Comparison of ENCODE assay signal across 22 cellular contexts in the genomic region with DNA sequence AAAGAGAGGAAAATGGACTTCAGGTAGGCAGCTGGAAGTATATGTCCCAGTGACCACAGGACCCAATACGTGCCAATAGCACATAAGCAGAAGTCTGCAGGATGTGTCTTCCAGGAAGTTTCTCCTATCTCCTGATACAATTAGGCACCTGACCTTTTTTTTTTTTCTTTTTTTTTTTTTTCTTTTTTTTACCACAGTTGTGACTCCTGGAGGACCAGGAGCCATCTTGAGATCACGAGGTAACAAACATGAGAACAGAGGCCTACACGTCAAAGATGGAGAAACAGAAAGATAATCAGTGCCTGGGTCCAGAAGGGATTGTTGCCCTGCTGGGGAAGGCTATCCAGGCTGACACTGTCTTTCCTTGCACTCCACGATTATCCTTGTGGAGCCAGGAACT.
DNase-seq lines count a peak whose midpoint lies in the region; ATAC-seq, FAIRE-seq and TF ChIP-seq lines count a peak whose summit lies in the region.
"Had no signal": no experiment of that assay in that cellular context is flagged by ENCODE, and none has a peak within 500 bp of the region (broad histone marks: within the 10 kb centered on the region; RNA-seq: fewer than 3 reads in every experiment).

No MANE protein-coding gene starts in this region.

- no peak overlapping the region for H3K9ac ChIP-seq in H1 (replicated peaks in 1 of 4; ENCODE audit: extremely low read depth in 1 of 4, low read depth in 3 of 4, low read length in 3 of 4)
- H3K9ac ChIP-seq: BLaER1 treated with 17β-estradiol and CSF1 and Interleukin-3, amounts not matched to agents 10 nM and 100 nM had no signal

- peaks cover 0 to 3% of the 10 kb centered on the region in 2 experiments for H4K20me1 ChIP-seq in H1 (replicated peaks in 1 of 2; ENCODE audit: control insufficient read depth in 1 of 2, insufficient read depth in 2 of 2, low read length in 2 of 2)
- H4K20me1 ChIP-seq: BLaER1 treated with 17β-estradiol and CSF1 and Interleukin-3, amounts not matched to agents 10 nM and 100 nM had no signal

- TF ChIP-seq RAD21 in H1 (IDR thresholded peaks at IDR 0.05 in 1 of 2, conservative IDR thresholded peaks at IDR 0.05 in 1 of 2; ENCODE audit: low read depth in 2 of 2, low read length in 2 of 2): no peak

- H2BK5ac ChIP-seq in H1 (ENCODE audit: low read depth, low read length): no peak overlapping the region

- no peak for TF ChIP-seq CTCF in HEK293 (tag by site-specific recombination; IDR thresholded peaks at IDR 0.05)
- TF ChIP-seq CTCF in H1 (IDR thresholded peaks at IDR 0.05; ENCODE audit: control extremely low read depth in 1 of 3, insufficient read depth in 1 of 3, low read depth in 1 of 3, low read length in 3 of 3): no peak
- TF ChIP-seq CTCF in neutrophil (IDR thresholded peaks at IDR 0.05): no peak

- H3K18ac ChIP-seq in H1 (ENCODE audit: extremely low read depth, low read length): no peak overlapping the region

- no peak overlapping the region for H4K91ac ChIP-seq in H1 (replicated peaks; ENCODE audit: insufficient read length, low read length)

- POLR2A ChIA-PET in HEK293 (lab: Yijun Ruan, JAX) (no interaction called here), H1 (lab: Charles Lee; ENCODE audit: partially characterized antibody) (no interaction called here)

- H3K4me1 ChIP-seq in HEK293 (ENCODE audit: control insufficient read depth, insufficient read depth, low read length) (no peaks in the 10 kb centered on the region), H1 (replicated peaks in 1 of 4; ENCODE audit: control insufficient read depth in 3 of 4, insufficient read depth in 4 of 4, low read length in 3 of 4) (peaks cover 0 to 3% (median 0%) of the 10 kb centered on the region in 4 experiments; a peak in 2 of 7 replicates), neutrophil (ENCODE audit: control insufficient read depth in 1 of 2, insufficient read depth in 1 of 2, low read depth in 1 of 2, low read length in 1 of 2) (peaks cover 54 to 64% of the 10 kb centered on the region in 2 experiments)

- 85% methylated on average over 4 of the region's 4 CpGs; no CpG with 5 or more reads in 1 of the 2 experiments for WGBS in H1 (ENCODE audit: extremely low coverage in 1 of 2, insufficient coverage in 1 of 2, insufficient read length in 1 of 2, insufficient replicate concordance in 2 of 2, low coverage in 1 of 2, low lambda C conversion rate in 2 of 2, missing lambda C conversion rate in 1 of 2), 2 experiments

- H2AK5ac ChIP-seq in H1 (ENCODE audit: low read depth, low read length): no peak overlapping the region

- ATAC-seq in GM18498 (IDR thresholded peaks at IDR 0.05; ENCODE audit: unreplicated experiment): no peak
- ATAC-seq: CD8-positive, alpha-beta T cell; GM12878 had no signal

- no peaks in the 10 kb centered on the region; the same call in 1 of the 2 replicates for H3K79me1 ChIP-seq in H1 (ENCODE audit: low read depth, low read length)

- H4K8ac ChIP-seq in H1 (ENCODE audit: extremely low read depth, insufficient read depth, low read length): 0 out of 2 replicates have a peak overlapping the region, but pooled peaks have one; percentile 45

- no peak overlapping the region for H4K5ac ChIP-seq in H1 (ENCODE audit: insufficient read length, low read depth, low read length)

- H3K14ac ChIP-seq in H1 (ENCODE audit: insufficient read length): no peak overlapping the region

- peaks cover 2% of the 10 kb centered on the region; the same call in 1 of the 2 replicates for H3K23me2 ChIP-seq in H1 (ENCODE audit: low read depth, low read length)

- no peaks in the 10 kb centered on the region; a peak in 1 of 4 replicates for H3K79me2 ChIP-seq in H1 (ENCODE audit: control insufficient read depth in 1 of 2, insufficient read depth in 2 of 2, low read length in 2 of 2)

- H3K23ac ChIP-seq in H1 (ENCODE audit: insufficient read length): no peak overlapping the region

- no peaks in the 10 kb centered on the region for H3K9me3 ChIP-seq in HEK293 (ENCODE audit: control insufficient read depth, insufficient read depth, low read depth, low read length)
- 0 out of 4 replicates have a peak, but pooled peaks cover 0 to 5% of the 10 kb centered on the region in 2 experiments for H3K9me3 ChIP-seq in H1 (ENCODE audit: insufficient read depth in 2 of 2, low read depth in 1 of 2, low read length in 1 of 2)
- H3K9me3 ChIP-seq in neutrophil: no peaks in the 10 kb centered on the region

- no peak overlapping the region for H3K56ac ChIP-seq in H1 (replicated peaks; ENCODE audit: insufficient read length, low read depth, low read length)

- H2BK12ac ChIP-seq in H1 (ENCODE audit: low read depth, low read length): 0 out of 2 replicates have a peak overlapping the region, but pooled peaks have one; percentile 60

- CTCF ChIA-PET in HEK293 (lab: Yijun Ruan, JAX): no interaction called here
- CTCF ChIA-PET in H1 (lab: Charles Lee; ENCODE audit: partially characterized antibody): interaction anchor here (1.1 kb wide), 1 partner anchor 8 kb away, joined by 3 read pairs; no protein-coding TSS in a partner anchor

- no peak overlapping the region for H2BK120ac ChIP-seq in H1 (replicated peaks; ENCODE audit: low read depth, low read length)

- H2BK20ac ChIP-seq in H1 (ENCODE audit: low read length): no peak overlapping the region

- DNase-seq in H1 (ENCODE audit: low read depth in 1 of 2, low spot score in 2 of 2) (no peak), mucosa of gallbladder (ENCODE audit: low spot score) (no peak)
- DNase-seq: AML-193; Caco-2; Calu3; CD4-positive, alpha-beta T cell; CD8-positive, alpha-beta T cell; DMS79; DND-41; EL; GDM1 had no signal

- no peak overlapping the region for H3K4me2 ChIP-seq in H1 (ENCODE audit: insufficient read depth in 1 of 2, low read depth in 2 of 2, low read length in 2 of 2)
- H3K4me2 ChIP-seq: A549; BLaER1 treated with 17β-estradiol and CSF1 and Interleukin-3, amounts not matched to agents 10 nM and 100 nM had no signal

- H3K27ac ChIP-seq in HEK293 (ENCODE audit: extremely low read depth, low read depth, low read length): no peak overlapping the region
- H3K27ac ChIP-seq in H1 (ENCODE audit: low read depth, low read length): no peak overlapping the region
- peak overlapping the region; percentile 30 for H3K27ac ChIP-seq in neutrophil
- H3K27ac ChIP-seq: 22Rv1; A549; BLaER1 treated with 17β-estradiol and CSF1 and Interleukin-3, amounts not matched to agents 10 nM and 100 nM; C4-2B had no signal

- TF ChIP-seq EP300 in H1 (IDR thresholded peaks at IDR 0.05; ENCODE audit: borderline replicate concordance in 1 of 2, low read depth in 2 of 2, low read length in 2 of 2): no peak

- FAIRE-seq in H1 (lab: Jason Lieb, UNC): no peak
- FAIRE-seq: A549, D721Med, GM12878, GM12892, GM19239 had no signal

- no peak overlapping the region for H3K4ac ChIP-seq in H1 (replicated peaks; ENCODE audit: insufficient read length, low read depth, low read length)

- no peak for TF ChIP-seq POLR2A in H1 (IDR thresholded peaks at IDR 0.05; ENCODE audit: control extremely low read depth in 1 of 2, low read depth in 2 of 2, low read length in 2 of 2)

- no peaks in the 10 kb centered on the region for H3K36me3 ChIP-seq in HEK293 (ENCODE audit: control insufficient read depth in 2 of 2, insufficient read depth in 1 of 2, low read length in 2 of 2)
- H3K36me3 ChIP-seq in H1 (ENCODE audit: control insufficient read depth in 2 of 4, insufficient read depth in 4 of 4, low read length in 3 of 4): no peaks in the 10 kb centered on the region; a peak in 1 of 8 replicates
- no peaks in the 10 kb centered on the region for H3K36me3 ChIP-seq in neutrophil
- H3K36me3 ChIP-seq: BLaER1 treated with 17β-estradiol and CSF1 and Interleukin-3, amounts not matched to agents 10 nM and 100 nM had no signal

- no peak overlapping the region for H3K4me3 ChIP-seq in HEK293 (ENCODE audit: low read depth, low read length)
- no peak overlapping the region for H3K4me3 ChIP-seq in H1 (ENCODE audit: extremely low read depth in 1 of 4, insufficient read depth in 2 of 4, low read depth in 3 of 4, low read length in 4 of 4)
- H3K4me3 ChIP-seq in neutrophil (ENCODE audit: low read depth in 1 of 2, low read length in 1 of 2): no peak overlapping the region
- H3K4me3 ChIP-seq: A549; BLaER1 treated with 17β-estradiol and CSF1 and Interleukin-3, amounts not matched to agents 10 nM and 100 nM; GM12878 had no signal

- no peak overlapping the region for H2AFZ ChIP-seq in H1 (ENCODE audit: low read length)

- no peak overlapping the region for H2BK15ac ChIP-seq in H1 (ENCODE audit: low read length)

- H3K27me3 ChIP-seq in H1 (replicated peaks in 1 of 4; ENCODE audit: control insufficient read depth in 3 of 4, extremely low read depth in 1 of 4, insufficient read depth in 3 of 4, low read length in 3 of 4) (no peaks in the 10 kb centered on the region), neutrophil (no peaks in the 10 kb centered on the region)
- H3K27me3 ChIP-seq: BLaER1 treated with 17β-estradiol and CSF1 and Interleukin-3, amounts not matched to agents 10 nM and 100 nM had no signal

TF ChIP-seq in HEK293, 187 proteins besides CTCF, POLR2A, EP300 and RAD21:
- TF ChIP-seq ZNF623 (tag by site-specific recombination; IDR thresholded peaks at IDR 0.05) (0 out of 2 replicates have a peak, but pooled peaks have one; percentile 15), ZBTB21 (tag by site-specific recombination; IDR thresholded peaks at IDR 0.05) (no peak)
TF ChIP-seq in HEK293: peak in this region for 1.

TF ChIP-seq in H1, 55 proteins besides CTCF, POLR2A, EP300 and RAD21:
- no peak for TF ChIP-seq HDAC2 (IDR thresholded peaks at IDR 0.05; ENCODE audit: borderline replicate concordance in 1 of 2, low read depth in 2 of 2, low read length in 2 of 2)
- TF ChIP-seq JUN (IDR thresholded peaks at IDR 0.05; ENCODE audit: low read depth, low read length): no peak
- TF ChIP-seq EZH2 (IDR thresholded peaks at IDR 0.05; ENCODE audit: low read depth, low read length, severe bottlenecking): no peak
- no peak for TF ChIP-seq GTF2F1 (IDR thresholded peaks at IDR 0.05; ENCODE audit: borderline replicate concordance, low read depth, low read length)
- no peak for TF ChIP-seq CHD2 (IDR thresholded peaks at IDR 0.05; ENCODE audit: low read length)
- no peak for TF ChIP-seq CTBP2 (IDR thresholded peaks at IDR 0.05; ENCODE audit: borderline replicate concordance, insufficient read depth, insufficient read length, low read length)
- no peak for TF ChIP-seq TCF12 (IDR thresholded peaks at IDR 0.05; ENCODE audit: low read depth, low read length)
